ENCODE assay signal across 1 cellular context in the genomic region with DNA sequence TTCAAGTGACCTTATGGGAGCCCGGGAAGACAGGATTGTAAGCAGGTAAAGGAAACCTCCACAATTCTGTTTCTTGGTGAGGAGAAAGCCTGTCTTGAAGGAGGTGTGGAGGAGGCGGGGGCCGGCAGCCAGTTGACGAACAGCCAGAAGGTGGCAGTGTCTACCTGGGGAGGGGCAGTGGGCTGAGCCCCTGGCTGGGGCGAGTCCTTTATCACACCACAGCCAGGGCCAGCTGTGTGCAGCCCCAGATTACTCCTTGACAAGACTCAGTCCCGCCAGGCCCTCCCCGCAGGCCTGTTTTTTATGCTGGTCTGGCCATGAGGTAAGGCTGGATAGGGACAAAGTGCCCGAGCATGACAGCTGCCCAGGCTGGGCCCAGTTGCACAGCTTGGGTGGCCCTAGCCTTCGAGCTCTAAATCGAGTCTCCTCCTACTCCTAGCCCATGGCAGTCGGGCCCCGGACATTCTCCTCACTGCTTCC.
TF ChIP-seq lines count a peak whose summit lies in the region.

No MANE protein-coding gene starts in this region.

TF ChIP-seq in WTC11, 78 proteins besides CTCF, POLR2A, EP300 and RAD21 (continued from another document):
- no peak for TF ChIP-seq USF1 (CRISPR knock-in tag; IDR thresholded peaks at IDR 0.05)
- TF ChIP-seq SP1 (CRISPR knock-in tag; conservative IDR thresholded peaks at IDR 0.05), result peak; percentile 40; the same call in 1 of the 2 replicates
